Comparison of ENCODE assay signal across 12 cellular contexts in the genomic region with DNA sequence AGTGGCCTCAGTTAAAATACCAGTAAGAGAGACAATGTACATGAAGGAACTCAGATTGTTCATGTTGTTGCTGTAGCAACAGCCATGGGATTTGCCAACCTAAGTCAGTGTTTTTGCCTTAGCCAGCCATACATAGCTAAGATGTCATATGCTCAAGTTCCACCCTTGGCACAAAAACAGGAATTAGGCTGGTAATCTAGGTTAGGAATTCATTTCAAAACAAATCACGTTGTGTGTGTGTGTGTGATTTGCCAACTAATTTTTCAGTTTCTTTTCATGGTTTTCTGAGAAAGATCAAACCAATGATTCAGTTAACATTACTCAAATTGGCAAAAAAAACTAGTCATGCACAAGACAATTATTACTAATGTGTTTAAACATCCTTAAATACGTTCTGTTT.
DNase-seq lines count a peak whose midpoint lies in the region; ATAC-seq lines count a peak whose summit lies in the region.
"Had no signal": no experiment of that assay in that cellular context is flagged by ENCODE, and none has a peak within 500 bp of the region (broad histone marks: within the 10 kb centered on the region; RNA-seq: fewer than 3 reads in every experiment).

No MANE protein-coding gene starts in this region.

- no peak for ATAC-seq in GM21381 (IDR thresholded peaks at IDR 0.05; ENCODE audit: unreplicated experiment)

- DNase-seq in DMS 273 (lab: John Stamatoyannopoulos, UW; ENCODE audit: unreplicated experiment) (peak; percentile 51), DMS 273 treated with DMSO at 0.1 percent for 48 hours (lab: John Stamatoyannopoulos, UW) (no peak), NCI-H446 treated with DMSO at 0.1 percent for 48 hours (lab: John Stamatoyannopoulos, UW) (peak; percentile 76), dermis blood vessel endothelial cell (peak; percentile 55), pulmonary artery endothelial cell (ENCODE audit: low read depth, low spot score) (peak; percentile 22), UCSD-AML1 (lab: John Stamatoyannopoulos, UW; ENCODE audit: unreplicated experiment) (no peak), HT-29 (ENCODE audit: low spot score) (no peak)
- DNase-seq: activated naive CD4-positive, alpha-beta T cell treated with Interleukin-2 at 50 U/mL for 16 hours; DMS79; effector CD8-positive, alpha-beta T cell; retina had no signal

Comparison
In these comparisons a context has a peak if more than half of its experiments do, and no peak if none do; other contexts are left out.
1. DNase-seq: peak in DMS 273 (single experiment), NCI-H446 treated with DMSO at 0.1 percent for 48 hours (single experiment), dermis blood vessel endothelial cell (single experiment) and pulmonary artery endothelial cell (single experiment); none in DMS 273 treated with DMSO at 0.1 percent for 48 hours (single experiment), UCSD-AML1 (single experiment) and HT-29 (single experiment).